ENCODE assay signal across 31 cellular contexts in genomic region chr9:133516961-133517350, GRCh38. TPM values are rescaled to one million over a fixed set of nuclear protein-coding genes. Genes with fewer than 3 reads are reported as not detected.
"Had no signal": no experiment of that assay in that cellular context is flagged by ENCODE, and none has a peak within 500 bp of the region (broad histone marks: within the 10 kb centered on the region; RNA-seq: fewer than 3 reads in every experiment).

No MANE protein-coding gene starts in this region.

- H3K9me3 ChIP-seq: ascending aorta, esophagus muscularis mucosa, gastrocnemius medialis had no signal

- H3K4me1 ChIP-seq: foreskin keratinocyte, gastrocnemius medialis had no signal

- H3K27me3 ChIP-seq: ascending aorta, gastrocnemius medialis had no signal

- FAIRE-seq: bronchial epithelial cell, colon had no signal

- H3K27ac ChIP-seq: ascending aorta, esophagus muscularis mucosa, foreskin keratinocyte, gastrocnemius medialis had no signal

- ATAC-seq: activated CD4-positive, alpha-beta T cell treated with anti-CD3 and anti-CD28 coated beads for 36 hours; activated naive CD4-positive, alpha-beta T cell treated with anti-CD3 and anti-CD28 coated beads, Interleukin-2, amount 50 U/mL, for 72 hours; activated T-cell treated with anti-CD3 and anti-CD28 coated beads, Interleukin-2, amount 50 U/mL, for 72 hours; effector memory CD8-positive, alpha-beta T cell; foreskin keratinocyte; gastrocnemius medialis; T-helper 17 cell had no signal

- DNase-seq: activated CD4-positive, alpha-beta memory T cell treated with anti-CD3 and anti-CD28 coated beads, Interleukin-2, amount 10 ng/mL, durations not matched to agents 7 days and 5 days; activated CD4-positive, alpha-beta T cell treated with anti-CD3 and anti-CD28 coated beads for 36 hours; activated CD4-positive, alpha-beta T cell treated with anti-CD3 and anti-CD28 coated beads, Interleukin-2, amount 10 ng/mL, durations not matched to agents 24 days and 14 days; activated CD4-positive, alpha-beta T cell treated with anti-CD3 and anti-CD28 coated beads, Interleukin-2, amount 50 U/mL, for 4 hours; activated CD4-positive, CD25-positive, alpha-beta regulatory T cell; activated CD4-positive, CD25-positive, alpha-beta regulatory T cell treated with anti-CD3 and anti-CD28 coated beads, Interleukin-2, amount 50 U/mL, for 72 hours; activated CD8-positive, alpha-beta memory T cell treated with anti-CD3 and anti-CD28 coated beads, Interleukin-2, amount 50 U/mL, for 48 hours; activated gamma-delta T cell; activated naive CD4-positive, alpha-beta T cell; activated naive CD4-positive, alpha-beta T cell treated with anti-CD3 and anti-CD28 coated beads, Interleukin-2, amount 10 ng/mL, durations not matched to agents 7 days and 5 days; activated naive CD8-positive, alpha-beta T cell treated with anti-CD3 and anti-CD28 coated beads, Interleukin-2, amount 10 ng/mL, durations not matched to agents 7 days and 5 days; activated T-cell treated with anti-CD3 and anti-CD28 coated beads for 4 hours; activated T-cell treated with anti-CD3 and anti-CD28 coated beads, Interleukin-2, amount 50 U/mL, for 24 hours; activated T-cell treated with anti-CD3 and anti-CD28 coated beads, Interleukin-2, amount 50 U/mL, for 72 hours; caudate nucleus; cortex of kidney; dermis blood vessel endothelial cell; effector CD4-positive, alpha-beta T cell; effector memory CD8-positive, alpha-beta T cell; erythroblast; foreskin keratinocyte; gastrocnemius medialis; T-helper 1 cell; T-helper 17 cell; T1000 had no signal

- H3K36me3 ChIP-seq: ascending aorta, esophagus muscularis mucosa, gastrocnemius medialis had no signal

- H3K4me3 ChIP-seq: ascending aorta, esophagus muscularis mucosa, gastrocnemius medialis had no signal

RNA-seq across cellular contexts. Expression of gene MYMK, which starts 7.8 kb away (rescaled TPM):
- total RNA-seq: activated CD4-positive, alpha-beta memory T cell treated with anti-CD3 and anti-CD28 coated beads, Interleukin-2, amount 10 ng/mL, durations not matched to agents 7 days and 5 days; activated CD4-positive, alpha-beta T cell treated with anti-CD3 and anti-CD28 coated beads for 36 hours; activated CD4-positive, alpha-beta T cell treated with anti-CD3 and anti-CD28 coated beads, Interleukin-2, amount 10 ng/mL, durations not matched to agents 24 days and 14 days; activated naive CD4-positive, alpha-beta T cell treated with anti-CD3 and anti-CD28 coated beads, Interleukin-2, amount 50 U/mL, for 72 hours; activated naive CD8-positive, alpha-beta T cell treated with anti-CD3 and anti-CD28 coated beads, Interleukin-2, amount 10 ng/mL, durations not matched to agents 7 days and 5 days; activated T-cell treated with anti-CD3 and anti-CD28 coated beads, Interleukin-2, amount 50 U/mL, for 72 hours; ascending aorta; bronchial epithelial cell; chondrocyte; dermis blood vessel endothelial cell; esophagus muscularis mucosa; foreskin keratinocyte; gastrocnemius medialis; T-helper 17 cell had no signal
- polyA plus RNA-seq: foreskin keratinocyte had no signal

RNA-seq across cellular contexts. Expression of gene ADAMTSL2, which starts 17.5 kb away (rescaled TPM):
- total RNA-seq: activated CD4-positive, alpha-beta memory T cell treated with anti-CD3 and anti-CD28 coated beads, Interleukin-2, amount 10 ng/mL, durations not matched to agents 7 days and 5 days; activated CD4-positive, alpha-beta T cell treated with anti-CD3 and anti-CD28 coated beads, Interleukin-2, amount 10 ng/mL, durations not matched to agents 24 days and 14 days; bronchial epithelial cell; foreskin keratinocyte; T-helper 17 cell had no signal
- polyA plus RNA-seq: foreskin keratinocyte had no signal
